ENCODE assay signal across 3 cellular contexts in the genomic region with DNA sequence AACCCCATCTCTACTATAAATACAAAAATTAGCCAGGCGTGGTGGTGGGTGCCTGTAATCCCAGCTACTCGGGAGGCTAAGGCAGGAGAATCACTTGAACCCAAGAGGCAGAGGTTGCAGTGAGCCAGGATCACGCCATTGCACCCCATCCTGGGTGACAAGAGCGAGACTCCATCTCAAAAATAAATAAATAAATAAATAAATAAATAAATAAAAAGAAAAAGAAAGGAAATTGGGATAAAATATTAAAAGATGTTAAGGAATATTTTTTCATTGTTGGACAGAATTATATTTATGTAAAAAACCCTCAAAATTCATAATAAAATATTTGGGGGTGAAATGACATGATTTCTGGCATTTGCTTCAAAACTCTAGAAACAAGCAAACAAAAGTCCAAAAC. TPM values are rescaled to one million over a fixed set of nuclear protein-coding genes. Genes with fewer than 3 reads are reported as not detected.
DNase-seq lines count a peak whose midpoint lies in the region; ATAC-seq, FAIRE-seq and TF ChIP-seq lines count a peak whose summit lies in the region.
"Not testable (repeated sequence)": the region's sequence is repeated elsewhere in the genome, so short reads cannot be mapped to it uniquely, and the experiment has no call there.

No MANE protein-coding gene starts in this region.

- H3K4me1 ChIP-seq in A549; HEK293 (ENCODE audit: control insufficient read depth, insufficient read depth, low read length): not testable (repeated sequence)

- not testable (repeated sequence) for H3K4me3 Mint-ChIP-seq in WTC11

- not testable (repeated sequence) for DNase-seq in A549 (ENCODE audit: low read depth in 1 of 2, low spot score in 1 of 2); WTC11 (ENCODE audit: low spot score)

- not testable (repeated sequence) for H3K36me3 ChIP-seq in HEK293 (ENCODE audit: control insufficient read depth in 2 of 2, insufficient read depth in 1 of 2, low read length in 2 of 2)

- POLR2A ChIA-PET in A549 (lab: Yijun Ruan, JAX); HEK293 (lab: Yijun Ruan, JAX); WTC11 (lab: Charles Lee): not testable (repeated sequence)

- H3K27ac ChIP-seq in A549; HEK293 (ENCODE audit: extremely low read depth, low read depth, low read length): not testable (repeated sequence)

- H3K36me3 Mint-ChIP-seq in WTC11, result peaks cover 23% of the 10 kb centered on the region

- H3K9me3 Mint-ChIP-seq in WTC11, result peaks cover 24% of the 10 kb centered on the region

- not testable (repeated sequence) for H3K4me3 ChIP-seq in A549; HEK293 (ENCODE audit: low read depth, low read length)

- not testable (repeated sequence) for H3K27me3 Mint-ChIP-seq in WTC11 (ENCODE audit: low read depth)

- TF ChIP-seq RAD21 in A549 (conservative IDR thresholded peaks at IDR 0.05 in 1 of 2, IDR thresholded peaks at IDR 0.05 in 1 of 2), result not testable (repeated sequence)

- H3K9me3 ChIP-seq in A549; HEK293 (ENCODE audit: control insufficient read depth, insufficient read depth, low read depth, low read length): not testable (repeated sequence)

- not testable (repeated sequence) for H3K4me1 Mint-ChIP-seq in WTC11

- FAIRE-seq in A549 (lab: Jason Lieb, UNC), result not testable (repeated sequence)

- not testable (repeated sequence) for H3K27ac Mint-ChIP-seq in WTC11

- not testable (repeated sequence) for TF ChIP-seq POLR2A in A549 (IDR thresholded peaks at IDR 0.05; ENCODE audit: low read length)

- TF ChIP-seq CTCF in A549 (IDR thresholded peaks at IDR 0.05); HEK293 (tag by site-specific recombination; IDR thresholded peaks at IDR 0.05); WTC11 (IDR thresholded peaks at IDR 0.05): not testable (repeated sequence)

- not testable (repeated sequence) for ATAC-seq in A549, WTC11

- TF ChIP-seq EP300 in A549 (IDR thresholded peaks at IDR 0.05), result not testable (repeated sequence)

- CTCF ChIA-PET in A549 (lab: Yijun Ruan, JAX), result interaction anchor here (1.1 to 1.2 kb wide), 2 partner anchors 8 to 11 kb away, joined by 3 to 4 read pairs; partner anchors contain the start of gene GGACT
- CTCF ChIA-PET in HEK293 (lab: Yijun Ruan, JAX); WTC11 (lab: Charles Lee): not testable (repeated sequence)

- WGBS in A549 (ENCODE audit: missing lambda C conversion rate), result 91% methylated on average over 4 of the region's 4 CpGs

- H3K4me2 ChIP-seq in A549, result not testable (repeated sequence)

TF ChIP-seq in A549, 52 proteins besides CTCF, POLR2A, EP300 and RAD21:
- peak; percentile 31 for TF ChIP-seq ZC3H11A (IDR thresholded peaks at IDR 0.05)

TF ChIP-seq in HEK293, 187 proteins besides CTCF, POLR2A, EP300 and RAD21 (continues in another document):
- TF ChIP-seq, protein P1, sequence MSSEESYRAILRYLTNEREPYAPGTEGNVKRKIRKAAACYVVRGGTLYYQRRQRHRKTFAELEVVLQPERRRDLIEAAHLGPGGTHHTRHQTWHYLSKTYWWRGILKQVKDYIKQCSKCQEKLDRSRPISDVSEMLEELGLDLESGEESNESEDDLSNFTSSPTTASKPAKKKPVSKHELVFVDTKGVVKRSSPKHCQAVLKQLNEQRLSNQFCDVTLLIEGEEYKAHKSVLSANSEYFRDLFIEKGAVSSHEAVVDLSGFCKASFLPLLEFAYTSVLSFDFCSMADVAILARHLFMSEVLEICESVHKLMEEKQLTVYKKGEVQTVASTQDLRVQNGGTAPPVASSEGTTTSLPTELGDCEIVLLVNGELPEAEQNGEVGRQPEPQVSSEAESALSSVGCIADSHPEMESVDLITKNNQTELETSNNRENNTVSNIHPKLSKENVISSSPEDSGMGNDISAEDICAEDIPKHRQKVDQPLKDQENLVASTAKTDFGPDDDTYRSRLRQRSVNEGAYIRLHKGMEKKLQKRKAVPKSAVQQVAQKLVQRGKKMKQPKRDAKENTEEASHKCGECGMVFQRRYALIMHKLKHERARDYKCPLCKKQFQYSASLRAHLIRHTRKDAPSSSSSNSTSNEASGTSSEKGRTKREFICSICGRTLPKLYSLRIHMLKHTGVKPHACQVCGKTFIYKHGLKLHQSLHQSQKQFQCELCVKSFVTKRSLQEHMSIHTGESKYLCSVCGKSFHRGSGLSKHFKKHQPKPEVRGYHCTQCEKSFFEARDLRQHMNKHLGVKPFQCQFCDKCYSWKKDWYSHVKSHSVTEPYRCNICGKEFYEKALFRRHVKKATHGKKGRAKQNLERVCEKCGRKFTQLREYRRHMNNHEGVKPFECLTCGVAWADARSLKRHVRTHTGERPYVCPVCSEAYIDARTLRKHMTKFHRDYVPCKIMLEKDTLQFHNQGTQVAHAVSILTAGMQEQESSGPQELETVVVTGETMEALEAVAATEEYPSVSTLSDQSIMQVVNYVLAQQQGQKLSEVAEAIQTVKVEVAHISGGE (tag by site-specific recombination; conservative IDR thresholded peaks at IDR 0.05; ENCODE audit: low read depth), result 0 out of 2 replicates have a peak, but pooled peaks have one; percentile 35

TF ChIP-seq in WTC11, 78 proteins besides CTCF, POLR2A, EP300 and RAD21:
- 0 out of 2 replicates have a peak, but pooled peaks have one; percentile 20 for TF ChIP-seq HMGA2 (CRISPR knock-in tag; IDR thresholded peaks at IDR 0.05)

RNA-seq across cellular contexts. Expression of gene GGACT, which starts 11.3 kb away (rescaled TPM):
- polyA plus RNA-seq in A549 (2011; rRNA removed) (6.1 and 8.6 TPM in 2 replicates), A549 (2017; fragmentation: RNase III; extraction: RNeasy Plus Mini Kit Qiagen cat#74134 plus additional on column Dnase treatment) (2.5 to 3.1 TPM (median 2.7 TPM) in 3 replicates)
- 1.8 and 2.7 TPM in 2 replicates for polyA plus RNA-seq in A549 (2012; cell fraction: cytosol; rRNA removed)
- polyA plus RNA-seq in A549 (2012; cell fraction: nucleus; rRNA removed), result 2.3 and 2.5 TPM in 2 replicates
- 1.2 and 2.1 TPM in 2 replicates for polyA minus RNA-seq in A549 (2011; rRNA and poly(A)+ RNA removed)
- total RNA-seq in WTC11 (2021), result 2.4 to 3.8 TPM (median 2.5 TPM) in 3 replicates
